Comparison of ENCODE assay signal across 8 cellular contexts in the genomic region with DNA sequence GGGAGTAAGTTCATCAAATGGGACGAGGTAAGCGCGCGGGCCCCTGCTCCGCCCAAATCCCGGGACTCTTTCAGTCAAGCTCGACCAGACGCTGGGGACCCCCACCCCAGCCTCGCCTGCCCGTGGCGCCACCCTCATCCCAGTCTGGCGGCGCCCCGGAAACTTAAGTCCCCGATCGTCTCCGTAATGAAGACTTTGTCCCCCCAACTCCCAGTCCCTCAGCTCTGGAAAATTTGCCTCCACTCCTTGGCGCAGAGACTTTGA. TPM values are rescaled to one million over a fixed set of nuclear protein-coding genes. Genes with fewer than 3 reads are reported as not detected.
DNase-seq lines count a peak whose midpoint lies in the region; ATAC-seq and TF ChIP-seq lines count a peak whose summit lies in the region.

No MANE protein-coding gene starts in this region.

- H3K4me2 ChIP-seq in Karpas-422 (ENCODE audit: low read depth, low read length, poor library complexity, severe bottlenecking) (peak overlapping the region; percentile 99), neural progenitor cell (peak overlapping the region; percentile 89)

- DNase-seq in CD14-positive monocyte (ENCODE audit: low spot score), result no peak
- no peak for DNase-seq in Karpas-422
- no peak for DNase-seq in effector memory CD4-positive, alpha-beta T cell
- no peak for DNase-seq in neural progenitor cell (ENCODE audit: low spot score)
- no peak for DNase-seq in LoVo (ENCODE audit: low spot score)
- no peak for DNase-seq in GM20000 (ENCODE audit: low spot score)
- no peak for DNase-seq in NCI-H510A treated with DMSO at 0.1 percent for 48 hours (lab: John Stamatoyannopoulos, UW)

- no peaks in the 10 kb centered on the region for H3K9me2 ChIP-seq in Karpas-422 (replicated peaks; ENCODE audit: insufficient read depth, low read length)

- H3K9me3 ChIP-seq in Karpas-422 (ENCODE audit: low read length) (no peaks in the 10 kb centered on the region), neural progenitor cell (ENCODE audit: low read depth) (no peaks in the 10 kb centered on the region)
- no peaks in the 10 kb centered on the region for H3K9me3 ChIP-seq in effector memory CD4-positive, alpha-beta T cell (ENCODE audit: control insufficient read depth, low read length)

- H3K36me3 ChIP-seq in Karpas-422 (ENCODE audit: insufficient read depth, low read length) (no peaks in the 10 kb centered on the region), neural progenitor cell (no peaks in the 10 kb centered on the region)
- H3K36me3 ChIP-seq in effector memory CD4-positive, alpha-beta T cell (ENCODE audit: control insufficient read depth, insufficient read depth, low read length), result no peaks in the 10 kb centered on the region

- H2AFZ ChIP-seq in Karpas-422 (ENCODE audit: low read length), result no peak overlapping the region
- peak overlapping the region; percentile 87 for H2AFZ ChIP-seq in neural progenitor cell (replicated peaks)

- no peaks in the 10 kb centered on the region for H3K27me3 ChIP-seq in Karpas-422 (ENCODE audit: low read length)
- no peaks in the 10 kb centered on the region for H3K27me3 ChIP-seq in effector memory CD4-positive, alpha-beta T cell (replicated peaks; ENCODE audit: control insufficient read depth, insufficient read depth, low read length, poor library complexity, severe bottlenecking)
- peaks cover 6% of the 10 kb centered on the region for H3K27me3 ChIP-seq in neural progenitor cell

- no peak for ATAC-seq in GM21723 (IDR thresholded peaks at IDR 0.05; ENCODE audit: unreplicated experiment)

- H3K9ac ChIP-seq in Karpas-422 (ENCODE audit: low read length) (peak overlapping the region; percentile 83), neural progenitor cell (peak overlapping the region; percentile 36)

- peak overlapping the region; percentile 69 to 90 (median 80) for H3K27ac Mint-ChIP-seq in CD14-positive monocyte
- H3K27ac Mint-ChIP-seq in neural progenitor cell, result no peak overlapping the region

- H3K4me1 ChIP-seq in Karpas-422 (ENCODE audit: low read length), result peaks cover 41% of the 10 kb centered on the region
- peaks cover 32% of the 10 kb centered on the region for H3K4me1 ChIP-seq in effector memory CD4-positive, alpha-beta T cell (ENCODE audit: control insufficient read depth, insufficient read depth, low read length, poor library complexity, severe bottlenecking)
- peaks cover 38% of the 10 kb centered on the region for H3K4me1 ChIP-seq in neural progenitor cell

- no peaks in the 10 kb centered on the region for H4K20me1 ChIP-seq in Karpas-422 (ENCODE audit: insufficient read depth, low read depth, low read length)
- peaks cover 25% of the 10 kb centered on the region for H4K20me1 ChIP-seq in neural progenitor cell (ENCODE audit: low read depth)

- H3K4me3 Mint-ChIP-seq in CD14-positive monocyte, result peak overlapping the region; percentile 89 to 96
- peak overlapping the region; percentile 95 for H3K4me3 Mint-ChIP-seq in neural progenitor cell

- TF ChIP-seq CTCF in CD14-positive monocyte (IDR thresholded peaks at IDR 0.05), result no peak
- no peak for TF ChIP-seq CTCF in neural progenitor cell (IDR thresholded peaks at IDR 0.05)
- TF ChIP-seq CTCF in GM20000 (IDR thresholded peaks at IDR 0.05; ENCODE audit: extremely low read depth, missing control alignments), result no peak

- peaks cover 38% of the 10 kb centered on the region for H3K4me1 Mint-ChIP-seq in CD14-positive monocyte
- H3K4me1 Mint-ChIP-seq in neural progenitor cell, result peaks cover 45% of the 10 kb centered on the region

- H3K4me3 ChIP-seq in Karpas-422 (ENCODE audit: low read length), result peak overlapping the region; percentile 95
- H3K4me3 ChIP-seq in effector memory CD4-positive, alpha-beta T cell (ENCODE audit: insufficient read depth, low read depth, low read length, poor library complexity, severe bottlenecking), result peak overlapping the region; percentile 65
- peak overlapping the region; percentile 80 for H3K4me3 ChIP-seq in neural progenitor cell

- H3K79me2 ChIP-seq in Karpas-422 (ENCODE audit: low read length) (peaks cover 7% of the 10 kb centered on the region; the same call in 1 of the 2 replicates), neural progenitor cell (ENCODE audit: low read depth) (peaks cover 11% of the 10 kb centered on the region)

- H3K9me3 Mint-ChIP-seq in CD14-positive monocyte (no peaks in the 10 kb centered on the region), neural progenitor cell (no peaks in the 10 kb centered on the region)

- H3F3A ChIP-seq in neural progenitor cell (ENCODE audit: low read depth), result peaks cover 49% of the 10 kb centered on the region

- H3K27ac ChIP-seq in Karpas-422 (ENCODE audit: low read length) (no peak overlapping the region), neural progenitor cell (no peak overlapping the region)
- no peak overlapping the region for H3K27ac ChIP-seq in effector memory CD4-positive, alpha-beta T cell (ENCODE audit: insufficient read depth, low read length, poor library complexity, severe bottlenecking)

- intact Hi-C loops in CD14-positive monocyte (cut with micrococcal nuclease), result loop anchor here in 1 of 2 donors (2.0 to 5.0 kb wide), 2 partner anchors 36 to 49 kb away; a partner anchor contains a TSS

- H3K36me3 Mint-ChIP-seq in CD14-positive monocyte (peaks cover 18 to 27% of the 10 kb centered on the region in 2 donors), neural progenitor cell (peaks cover 4% of the 10 kb centered on the region)

- H3K27me3 Mint-ChIP-seq in CD14-positive monocyte (ENCODE audit: low read depth in 3 of 3) (peaks cover 3 to 10% (median 8%) of the 10 kb centered on the region in 3 donors), neural progenitor cell (ENCODE audit: insufficient read depth, low read depth) (peaks cover 17% of the 10 kb centered on the region)

RNA-seq across cellular contexts. Expression of a gene that starts 0.3 kb away (rescaled TPM):
- polyA plus RNA-seq in CD14-positive monocyte, result 1 to 10 TPM; 1.1 to 1.4 TPM
- 5.7 and 12.7 TPM in 2 replicates for total RNA-seq in Karpas-422 (2014; rRNA removed; shearing (Covaris generic); ENCODE audit: low replicate concordance)
- total RNA-seq in neural progenitor cell (ENCODE audit: low replicate concordance), result 15.6 and 43.4 TPM in 2 replicates

RNA-seq across cellular contexts. Expression of a gene that starts 4.9 kb away (rescaled TPM):
- polyA plus RNA-seq in CD14-positive monocyte, result 10 to 100 TPM; 11.7 to 34.2 TPM
- 111 and 256 TPM in 2 replicates for total RNA-seq in Karpas-422 (2014; rRNA removed; shearing (Covaris generic); ENCODE audit: low replicate concordance)
- total RNA-seq in neural progenitor cell (ENCODE audit: low replicate concordance), result 107 and 167 TPM in 2 replicates

RNA-seq across cellular contexts. Expression of a gene that starts 10.8 kb away (rescaled TPM):
- 10 to 100 TPM; 71.1 to 80.7 TPM for polyA plus RNA-seq in CD14-positive monocyte
- total RNA-seq in Karpas-422 (2014; rRNA removed; shearing (Covaris generic); ENCODE audit: low replicate concordance), result 27.8 and 73.4 TPM in 2 replicates
- total RNA-seq in neural progenitor cell (ENCODE audit: low replicate concordance), result 5.3 and 25.1 TPM in 2 replicates

RNA-seq across cellular contexts. Expression of a gene that starts 17.3 kb away (rescaled TPM):
- polyA plus RNA-seq in CD14-positive monocyte, result under 1 TPM in 1 of 2 donors, not detected in 1; 0.40 TPM
- total RNA-seq in Karpas-422 (2014; rRNA removed; shearing (Covaris generic); ENCODE audit: low replicate concordance), result 43.4 and 67.9 TPM in 2 replicates
- total RNA-seq in neural progenitor cell (ENCODE audit: low replicate concordance), result 2.3 and 6.8 TPM in 2 replicates

RNA-seq across cellular contexts. Expression of a gene that starts 21.3 kb away (rescaled TPM):
- 10 to 100 TPM; 25.5 to 32.5 TPM for polyA plus RNA-seq in CD14-positive monocyte
- 32.0 and 51.0 TPM in 2 replicates for total RNA-seq in Karpas-422 (2014; rRNA removed; shearing (Covaris generic); ENCODE audit: low replicate concordance)
- total RNA-seq in neural progenitor cell (ENCODE audit: low replicate concordance), result 3.9 and 18.1 TPM in 2 replicates
